4 cellular contexts compared by ENCODE assay signal in genomic region chrX:145533534-145533933, GRCh38.
A peak's percentile ranks its signal among the peaks of the same experiment; 100 is the strongest.
TF ChIP-seq lines count a peak whose summit lies in the region.

No MANE protein-coding gene starts in this region.

TF ChIP-seq in HepG2, 621 proteins besides CTCF, POLR2A, EP300 and RAD21:
- TF ChIP-seq ZFP90 (CRISPR knock-in tag; IDR thresholded peaks at IDR 0.05; ENCODE audit: borderline replicate concordance) (no peak), MAFF (IDR thresholded peaks at IDR 0.05; ENCODE audit: low read depth, low read length) (peak; percentile 63), MAFK (conservative IDR thresholded peaks at IDR 0.05 in 1 of 2, IDR thresholded peaks at IDR 0.05 in 1 of 2; ENCODE audit: low read length in 2 of 2) (peak in 1 of 2 experiments; percentile 69; a peak in 3 of 4 replicates), ZNF557 (CRISPR knock-in tag; IDR thresholded peaks at IDR 0.05) (no peak)
TF ChIP-seq in HepG2: peak in this region for 2.

TF ChIP-seq in A549, 52 proteins besides CTCF, POLR2A, EP300 and RAD21:
- TF ChIP-seq MAFK (IDR thresholded peaks at IDR 0.05; ENCODE audit: partially characterized antibody): peak; percentile 41
- no peak for TF ChIP-seq HOXB5 (CRISPR knock-in tag; IDR thresholded peaks at IDR 0.05)

TF ChIP-seq in IMR-90, 13 proteins besides CTCF, POLR2A, EP300 and RAD21:
- TF ChIP-seq RFX5 (IDR thresholded peaks at IDR 0.05; ENCODE audit: low read depth, low read length) (no peak), MXI1 (IDR thresholded peaks at IDR 0.05; ENCODE audit: borderline replicate concordance, low read depth, low read length) (no peak), MAFK (IDR thresholded peaks at IDR 0.05; ENCODE audit: low read depth, low read length) (peak; percentile 69)

TF ChIP-seq in GM12891, 5 proteins besides CTCF, POLR2A, EP300 and RAD21:
- TF ChIP-seq SPI1 (IDR thresholded peaks at IDR 0.05; ENCODE audit: low read depth, low read length): no peak
- TF ChIP-seq POU2F2 (IDR thresholded peaks at IDR 0.05; ENCODE audit: low read depth, low read length): no peak
- no peak for TF ChIP-seq TAF1 (IDR thresholded peaks at IDR 0.05; ENCODE audit: low read depth, low read length)
- TF ChIP-seq POLR2AphosphoS5 (IDR thresholded peaks at IDR 0.05; ENCODE audit: low read depth, low read length): no peak
- TF ChIP-seq PAX5 (IDR thresholded peaks at IDR 0.05; ENCODE audit: insufficient read depth, low read length, severe bottlenecking): no peak
